Comparison of ENCODE assay signal across 8 cellular contexts in genomic region chr15:70101459-70102113, GRCh38. TPM values are rescaled to one million over a fixed set of nuclear protein-coding genes. Genes with fewer than 3 reads are reported as not detected.
DNase-seq lines count a peak whose midpoint lies in the region; ATAC-seq and TF ChIP-seq lines count a peak whose summit lies in the region.

No MANE protein-coding gene starts in this region.

- H3K27me3 Mint-ChIP-seq in T-helper 17 cell, result peaks cover 6% of the 10 kb centered on the region

- no peaks in the 10 kb centered on the region for H3K27me3 ChIP-seq in parathyroid adenoma (ENCODE audit: control insufficient read depth, insufficient read depth, low read length)

- peaks cover 18% of the 10 kb centered on the region for H3K4me1 Mint-ChIP-seq in T-helper 17 cell

- H3K9ac ChIP-seq in parathyroid adenoma, result no peak overlapping the region

- H3K4me3 ChIP-seq in fibroblast of the aortic adventitia (ENCODE audit: low read depth, low read length), result no peak overlapping the region
- H3K4me3 ChIP-seq in parathyroid adenoma (ENCODE audit: low read depth, low read length), result peak overlapping the region; percentile 25

- H3K36me3 ChIP-seq in parathyroid adenoma (ENCODE audit: control insufficient read depth, insufficient read depth, low read length), result no peaks in the 10 kb centered on the region

- H3K4me3 Mint-ChIP-seq in T-helper 17 cell, result no peak overlapping the region

- TF ChIP-seq CTCF in fibroblast of the aortic adventitia (IDR thresholded peaks at IDR 0.05; ENCODE audit: insufficient read depth, low read length) (no peak), parathyroid adenoma (IDR thresholded peaks at IDR 0.05) (no peak)

- H3K36me3 Mint-ChIP-seq in T-helper 17 cell (ENCODE audit: low read depth), result peaks cover under 1% of the 10 kb centered on the region

- H3K79me2 ChIP-seq in parathyroid adenoma, result no peaks in the 10 kb centered on the region

- peak overlapping the region; percentile 60 for H3K4me2 ChIP-seq in parathyroid adenoma (ENCODE audit: low read length)

- peak overlapping the region; percentile 61 for H3K27ac ChIP-seq in parathyroid adenoma

- no peaks in the 10 kb centered on the region for H3K9me3 ChIP-seq in parathyroid adenoma (ENCODE audit: control insufficient read depth, low read length)
- no peaks in the 10 kb centered on the region for H3K9me3 ChIP-seq in T-helper 17 cell (ENCODE audit: control insufficient read depth, low read length, poor library complexity, severe bottlenecking)

- DNase-seq in DMS79 treated with DMSO at 0.1 percent for 48 hours (lab: John Stamatoyannopoulos, UW), result peak; percentile 69
- peak; percentile 86 for DNase-seq in NCI-H1092 treated with DMSO at 0.1 percent for 48 hours (lab: John Stamatoyannopoulos, UW)
- peak; percentile 46 for DNase-seq in SIG-M5 treated with dmso at 0.1 percent for 504 hours (lab: John Stamatoyannopoulos, UW; ENCODE audit: unreplicated experiment)
- peak; percentile 79 for DNase-seq in fibroblast of the aortic adventitia (ENCODE audit: low read depth)
- no peak for DNase-seq in T-helper 17 cell

- H2AFZ ChIP-seq in parathyroid adenoma, result no peak overlapping the region

- peaks cover 3% of the 10 kb centered on the region for H3K4me1 ChIP-seq in parathyroid adenoma

- no peak overlapping the region for H3K27ac Mint-ChIP-seq in T-helper 17 cell

- no peak for ATAC-seq in GM19452 (IDR thresholded peaks at IDR 0.05; ENCODE audit: unreplicated experiment)
- no peak for ATAC-seq in GM18867 (IDR thresholded peaks at IDR 0.05; ENCODE audit: unreplicated experiment)
- no peak for ATAC-seq in T-helper 17 cell

RNA-seq across cellular contexts. Expression of gene TLE3, which starts 3.9 kb away (rescaled TPM):
- total RNA-seq in fibroblast of the aortic adventitia (ENCODE audit: low replicate concordance) (10.3 and 12.3 TPM in 2 replicates), T-helper 17 cell (100 to 1,000 TPM; 115 to 132 TPM)

Comparison
In these comparisons a context has a peak if more than half of its experiments do, and no peak if none do; other contexts are left out.
1. DNase-seq: peak in DMS79 treated with DMSO at 0.1 percent for 48 hours (single experiment), NCI-H1092 treated with DMSO at 0.1 percent for 48 hours (single experiment), SIG-M5 treated with dmso at 0.1 percent for 504 hours (single experiment) and fibroblast of the aortic adventitia (single experiment); none in T-helper 17 cell (0 of 3).